Comparison of ENCODE assay signal across 18 cellular contexts in the genomic region with DNA sequence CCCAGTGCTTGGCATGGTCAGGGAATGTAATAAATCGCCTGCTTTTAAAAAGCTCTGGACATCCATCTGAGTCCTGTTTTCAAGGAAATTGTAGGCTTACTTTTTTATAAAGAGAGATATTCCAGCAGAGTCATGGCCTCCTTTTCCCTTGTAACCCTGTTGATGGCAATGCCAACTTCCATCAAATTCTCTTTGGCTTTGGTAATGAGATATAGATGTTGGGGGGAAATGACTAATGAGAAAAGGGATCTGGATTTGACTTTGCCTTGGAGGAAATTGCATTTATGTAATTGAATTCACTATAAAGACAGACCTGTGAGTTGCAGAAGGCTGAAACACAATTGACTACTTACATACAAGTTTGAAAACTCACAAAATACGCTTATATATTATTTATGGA.
"Had no signal": no experiment of that assay in that cellular context is flagged by ENCODE, and none has a peak within 500 bp of the region (broad histone marks: within the 10 kb centered on the region; RNA-seq: fewer than 3 reads in every experiment).

No MANE protein-coding gene starts in this region.

- H3K27ac ChIP-seq: HL-60 had no signal

- DNase-seq: IMR-90, Karpas-422, KG1, MM.1S, NCI-H1092 treated with DMSO at 0.1 percent for 48 hours, NCI-H1436, NCI-H187, NCI-H2029, NCI-H2081 treated with DMSO at 0.1 percent for 48 hours, NCI-H2171, NCI-H510A, NCI-H524 treated with DMSO at 0.1 percent for 48 hours, NCI-H774, RPMI8226, SHP77 had no signal

- FAIRE-seq: HepG2, RCC 7860 had no signal
